ENCODE assay signal across 13 cellular contexts in genomic region chr1:88079036-88079435, GRCh38.
DNase-seq lines count a peak whose midpoint lies in the region; ATAC-seq, FAIRE-seq and TF ChIP-seq lines count a peak whose summit lies in the region.
"Had no signal": no experiment of that assay in that cellular context is flagged by ENCODE, and none has a peak within 500 bp of the region (broad histone marks: within the 10 kb centered on the region; RNA-seq: fewer than 3 reads in every experiment).

No MANE protein-coding gene starts in this region.

- H3K4me3 ChIP-seq in breast epithelium: no peak overlapping the region
- H3K4me3 ChIP-seq in OCI-LY1 (ENCODE audit: low read depth, low read length, poor library complexity, severe bottlenecking): no peak overlapping the region
- no peak overlapping the region for H3K4me3 ChIP-seq in fibroblast of lung (replicated peaks in 1 of 4; ENCODE audit: control extremely low read depth in 1 of 4, insufficient read depth in 1 of 4, low read depth in 3 of 4, low read length in 4 of 4)
- H3K4me3 ChIP-seq: BLaER1 treated with 17β-estradiol and CSF1 and Interleukin-3, amounts not matched to agents 10 nM and 100 nM; coronary artery had no signal

- H3K9me2 ChIP-seq in OCI-LY1 (ENCODE audit: low read depth, low read length): no peaks in the 10 kb centered on the region

- POLR2A ChIA-PET in MCF 10A (lab: Yijun Ruan, JAX): no interaction called here
- POLR2A ChIA-PET in activated CD8-positive, alpha-beta T cell treated with anti-CD3 and anti-CD28 coated beads for 36 hours (lab: Charles Lee): no interaction called here

- DNase-seq in MCF 10A (ENCODE audit: unreplicated experiment) (peak; percentile 27), breast epithelium (ENCODE audit: low spot score in 2 of 2) (no peak), fibroblast of lung (ENCODE audit: low read depth in 2 of 2) (peak; percentile 16 to 18), type B pancreatic cell (ENCODE audit: extremely low spot score, unreplicated experiment) (no peak), RCC 7860 (ENCODE audit: low spot score) (no peak)
- no peak for DNase-seq in activated CD8-positive, alpha-beta T cell treated with anti-CD3 and anti-CD28 coated beads for 36 hours
- DNase-seq: activated T-cell treated with anti-CD3 and anti-CD28 coated beads, Interleukin-2, amount 50 U/mL, for 24 hours; NCI-H2227 treated with DMSO at 0.1 percent for 48 hours had no signal

- TF ChIP-seq CTCF in MCF 10A (IDR thresholded peaks at IDR 0.05; ENCODE audit: unreplicated experiment): no peak
- no peak for TF ChIP-seq CTCF in breast epithelium (IDR thresholded peaks at IDR 0.05)
- TF ChIP-seq CTCF in OCI-LY1 (IDR thresholded peaks at IDR 0.05; ENCODE audit: low read length): peak; percentile 35; the same call in 1 of the 2 replicates
- peak; percentile 30 to 42 for TF ChIP-seq CTCF in fibroblast of lung (conservative IDR thresholded peaks at IDR 0.05 in 1 of 2, IDR thresholded peaks at IDR 0.05 in 1 of 2; ENCODE audit: low read depth in 1 of 2, low read length in 2 of 2)
- TF ChIP-seq CTCF in type B pancreatic cell (conservative IDR thresholded peaks at IDR 0.05): peak; percentile 80
- TF ChIP-seq CTCF in activated CD8-positive, alpha-beta T cell treated with anti-CD3 and anti-CD28 coated beads for 36 hours (IDR thresholded peaks at IDR 0.05): no peak

- BruUV-seq in MCF 10A (replicated peaks; lab: Mats Ljungman, UMichigan): no TSS peak

- TF ChIP-seq POLR2A in breast epithelium (IDR thresholded peaks at IDR 0.05): no peak

- no peak for ATAC-seq in activated CD8-positive, alpha-beta T cell treated with anti-CD3 and anti-CD28 coated beads for 36 hours
- no peak for ATAC-seq in HG03457 (IDR thresholded peaks at IDR 0.05; ENCODE audit: unreplicated experiment)

- no peaks in the 10 kb centered on the region for H3K4me1 ChIP-seq in breast epithelium
- no peaks in the 10 kb centered on the region for H3K4me1 ChIP-seq in OCI-LY1 (ENCODE audit: insufficient read depth, low read length, severe bottlenecking)
- H3K4me1 ChIP-seq in fibroblast of lung (ENCODE audit: control insufficient read depth, extremely low read depth, insufficient read depth, low read length): no peaks in the 10 kb centered on the region
- H3K4me1 ChIP-seq: BLaER1 treated with 17β-estradiol and CSF1 and Interleukin-3, amounts not matched to agents 10 nM and 100 nM had no signal

- H3K27ac Mint-ChIP-seq in MCF 10A (ENCODE audit: low read depth, unreplicated experiment): no peak overlapping the region
- no peak overlapping the region for H3K27ac Mint-ChIP-seq in type B pancreatic cell
- no peak overlapping the region for H3K27ac Mint-ChIP-seq in activated CD8-positive, alpha-beta T cell treated with anti-CD3 and anti-CD28 coated beads for 36 hours
- H3K27ac Mint-ChIP-seq: activated T-cell treated with anti-CD3 and anti-CD28 coated beads, Interleukin-2, amount 50 U/mL, for 24 hours had no signal

- H2AFZ ChIP-seq in OCI-LY1 (ENCODE audit: low read length) (no peak overlapping the region), fibroblast of lung (ENCODE audit: low read length) (no peak overlapping the region)

- FAIRE-seq in RCC 7860 (lab: Jason Lieb, UNC): no peak
- FAIRE-seq: H54 had no signal

- H3K4me3 Mint-ChIP-seq in MCF 10A (ENCODE audit: unreplicated experiment) (no peak overlapping the region), type B pancreatic cell (no peak overlapping the region)
- H3K4me3 Mint-ChIP-seq in activated CD8-positive, alpha-beta T cell treated with anti-CD3 and anti-CD28 coated beads for 36 hours: no peak overlapping the region
- H3K4me3 Mint-ChIP-seq: activated T-cell treated with anti-CD3 and anti-CD28 coated beads, Interleukin-2, amount 50 U/mL, for 24 hours had no signal

- H3K27me3 ChIP-seq in breast epithelium: no peaks in the 10 kb centered on the region
- no peaks in the 10 kb centered on the region for H3K27me3 ChIP-seq in OCI-LY1 (ENCODE audit: insufficient read depth, low read length)
- H3K27me3 ChIP-seq in fibroblast of lung (ENCODE audit: control insufficient read depth, insufficient read depth, low read length): no peaks in the 10 kb centered on the region
- H3K27me3 ChIP-seq: BLaER1 treated with 17β-estradiol and CSF1 and Interleukin-3, amounts not matched to agents 10 nM and 100 nM had no signal

- intact Hi-C loops in MCF 10A (cut with micrococcal nuclease): no loop called here
- intact Hi-C loops in breast epithelium (cut with DNase I; ENCODE audit: low total_unique reads): no loop called here
- intact Hi-C loops in activated CD8-positive, alpha-beta T cell treated with anti-CD3 and anti-CD28 coated beads for 36 hours (cut with micrococcal nuclease): no loop called here

- H3K9me3 Mint-ChIP-seq in MCF 10A (ENCODE audit: unreplicated experiment) (peaks cover 7% of the 10 kb centered on the region), type B pancreatic cell (no peaks in the 10 kb centered on the region)
- H3K9me3 Mint-ChIP-seq in activated CD8-positive, alpha-beta T cell treated with anti-CD3 and anti-CD28 coated beads for 36 hours: no peaks in the 10 kb centered on the region
- H3K9me3 Mint-ChIP-seq: activated T-cell treated with anti-CD3 and anti-CD28 coated beads, Interleukin-2, amount 50 U/mL, for 24 hours had no signal

- H3K27me3 Mint-ChIP-seq in MCF 10A (ENCODE audit: insufficient read depth, unreplicated experiment): no peaks in the 10 kb centered on the region
- H3K27me3 Mint-ChIP-seq in type B pancreatic cell: no peaks in the 10 kb centered on the region
- H3K27me3 Mint-ChIP-seq in activated CD8-positive, alpha-beta T cell treated with anti-CD3 and anti-CD28 coated beads for 36 hours: peaks cover 3% of the 10 kb centered on the region

- H3F3A ChIP-seq in OCI-LY1 (ENCODE audit: insufficient read depth, low read length): no peaks in the 10 kb centered on the region

- H3K27ac ChIP-seq in breast epithelium: no peak overlapping the region
- H3K27ac ChIP-seq in OCI-LY1 (ENCODE audit: low read depth, low read length, poor library complexity, severe bottlenecking): no peak overlapping the region
- no peak overlapping the region for H3K27ac ChIP-seq in fibroblast of lung (ENCODE audit: insufficient read depth, low read length)
- H3K27ac ChIP-seq: BLaER1 treated with 17β-estradiol and CSF1 and Interleukin-3, amounts not matched to agents 10 nM and 100 nM; coronary artery had no signal

- no peak overlapping the region for H3K9ac ChIP-seq in OCI-LY1 (ENCODE audit: low read length)
- no peak overlapping the region for H3K9ac ChIP-seq in fibroblast of lung (ENCODE audit: insufficient read depth, low read length)
- H3K9ac ChIP-seq: BLaER1 treated with 17β-estradiol and CSF1 and Interleukin-3, amounts not matched to agents 10 nM and 100 nM had no signal

- H3K4me2 ChIP-seq in OCI-LY1 (ENCODE audit: low read length) (no peak overlapping the region), fibroblast of lung (ENCODE audit: extremely low read depth, insufficient read depth, low read length) (no peak overlapping the region)
- H3K4me2 ChIP-seq: BLaER1 treated with 17β-estradiol and CSF1 and Interleukin-3, amounts not matched to agents 10 nM and 100 nM had no signal

- H3K4me1 Mint-ChIP-seq in MCF 10A (ENCODE audit: insufficient read depth, unreplicated experiment): no peaks in the 10 kb centered on the region
- H3K4me1 Mint-ChIP-seq in type B pancreatic cell (ENCODE audit: unreplicated experiment): no peaks in the 10 kb centered on the region
- H3K4me1 Mint-ChIP-seq in activated CD8-positive, alpha-beta T cell treated with anti-CD3 and anti-CD28 coated beads for 36 hours (ENCODE audit: low read depth): no peaks in the 10 kb centered on the region

- CTCF ChIA-PET in MCF 10A (lab: Yijun Ruan, JAX): interaction anchor here (0.6 to 1.0 kb wide), 3 partner anchors 10 to 26 kb away, joined by 3 to 6 read pairs (median 3); no protein-coding TSS in a partner anchor
- CTCF ChIA-PET in activated CD8-positive, alpha-beta T cell treated with anti-CD3 and anti-CD28 coated beads for 36 hours (lab: Charles Lee): no interaction called here

- no peaks in the 10 kb centered on the region for H4K20me1 ChIP-seq in OCI-LY1 (ENCODE audit: insufficient read depth, low read length)
- H4K20me1 ChIP-seq in fibroblast of lung (ENCODE audit: control insufficient read depth, extremely low read depth, insufficient read depth, low read length): no peaks in the 10 kb centered on the region
- H4K20me1 ChIP-seq: BLaER1 treated with 17β-estradiol and CSF1 and Interleukin-3, amounts not matched to agents 10 nM and 100 nM had no signal

- no peaks in the 10 kb centered on the region for H3K36me3 ChIP-seq in breast epithelium
- H3K36me3 ChIP-seq in OCI-LY1 (ENCODE audit: insufficient read depth, low read length): no peaks in the 10 kb centered on the region
- no peaks in the 10 kb centered on the region for H3K36me3 ChIP-seq in fibroblast of lung (ENCODE audit: control insufficient read depth, insufficient read depth, low read length)
- H3K36me3 ChIP-seq: BLaER1 treated with 17β-estradiol and CSF1 and Interleukin-3, amounts not matched to agents 10 nM and 100 nM had no signal

- peaks cover 0 to 3% of the 10 kb centered on the region in 2 donors for H3K9me3 ChIP-seq in breast epithelium
- H3K9me3 ChIP-seq in OCI-LY1 (ENCODE audit: low read length): no peaks in the 10 kb centered on the region
- no peaks in the 10 kb centered on the region for H3K9me3 ChIP-seq in fibroblast of lung (ENCODE audit: control insufficient read depth, insufficient read depth, low read depth, low read length)

- H3K79me2 ChIP-seq in OCI-LY1 (ENCODE audit: insufficient read depth, low read length): no peaks in the 10 kb centered on the region
- no peaks in the 10 kb centered on the region for H3K79me2 ChIP-seq in fibroblast of lung (ENCODE audit: control insufficient read depth, insufficient read depth, low read length)

- no peaks in the 10 kb centered on the region for H3K36me3 Mint-ChIP-seq in MCF 10A (ENCODE audit: insufficient read depth, unreplicated experiment)
- no peaks in the 10 kb centered on the region for H3K36me3 Mint-ChIP-seq in type B pancreatic cell
- H3K36me3 Mint-ChIP-seq in activated CD8-positive, alpha-beta T cell treated with anti-CD3 and anti-CD28 coated beads for 36 hours (ENCODE audit: low read depth): no peaks in the 10 kb centered on the region

Comparison
In these comparisons a context has a peak if more than half of its experiments do, and no peak if none do; other contexts are left out.
1. DNase-seq: peak in MCF 10A (single experiment) and fibroblast of lung (2 of 2); none in breast epithelium (0 of 2), type B pancreatic cell (single experiment), activated CD8-positive, alpha-beta T cell treated with anti-CD3 and anti-CD28 coated beads for 36 hours (single experiment) and RCC 7860 (single experiment).
2. CTCF ChIP-seq: peak in OCI-LY1 (single experiment), fibroblast of lung (2 of 2) and type B pancreatic cell (single experiment); none in MCF 10A (single experiment), breast epithelium (0 of 3) and activated CD8-positive, alpha-beta T cell treated with anti-CD3 and anti-CD28 coated beads for 36 hours (single experiment).